In genomic region chr6:149332602-149333311, GRCh38 we compare ENCODE assay signal across 10 cellular contexts. TPM values are rescaled to one million over a fixed set of nuclear protein-coding genes. Genes with fewer than 3 reads are reported as not detected.
A peak's percentile ranks its signal among the peaks of the same experiment; 100 is the strongest.
DNase-seq lines count a peak whose midpoint lies in the region; ATAC-seq and TF ChIP-seq lines count a peak whose summit lies in the region.
"Had no signal": no experiment of that assay in that cellular context is flagged by ENCODE, and none has a peak within 500 bp of the region (broad histone marks: within the 10 kb centered on the region; RNA-seq: fewer than 3 reads in every experiment).

No MANE protein-coding gene starts in this region.

- H3K27ac Mint-ChIP-seq in activated CD4-positive, alpha-beta memory T cell treated with anti-CD3 and anti-CD28 coated beads, Interleukin-2, amount 10 ng/mL, durations not matched to agents 7 days and 5 days = peak overlapping the region; percentile 16
- peak overlapping the region; percentile 64 for H3K27ac Mint-ChIP-seq in mesothelial cell of epicardium
- H3K27ac Mint-ChIP-seq in immature natural killer cell = no peak overlapping the region

- no peaks in the 10 kb centered on the region for H3K27me3 Mint-ChIP-seq in activated CD4-positive, alpha-beta memory T cell treated with anti-CD3 and anti-CD28 coated beads, Interleukin-2, amount 10 ng/mL, durations not matched to agents 7 days and 5 days
- H3K27me3 Mint-ChIP-seq in mesothelial cell of epicardium (ENCODE audit: low read depth) = no peaks in the 10 kb centered on the region
- peaks cover 0 to 4% (median 0%) of the 10 kb centered on the region in 3 donors for H3K27me3 Mint-ChIP-seq in immature natural killer cell (ENCODE audit: low read depth in 3 of 3)
- H3K27me3 Mint-ChIP-seq: IgD-negative memory B cell had no signal

- peaks cover 94% of the 10 kb centered on the region for H3K4me1 Mint-ChIP-seq in activated CD4-positive, alpha-beta memory T cell treated with anti-CD3 and anti-CD28 coated beads, Interleukin-2, amount 10 ng/mL, durations not matched to agents 7 days and 5 days
- H3K4me1 Mint-ChIP-seq in mesothelial cell of epicardium (peaks cover 58% of the 10 kb centered on the region), immature natural killer cell (peaks cover 81 to 96% of the 10 kb centered on the region in 2 donors)

- POLR2A ChIA-PET in activated CD4-positive, alpha-beta memory T cell treated with anti-CD3 and anti-CD28 coated beads, Interleukin-2, amount 10 ng/mL, durations not matched to agents 7 days and 5 days (lab: Charles Lee) = interaction anchor here (0.7 to 12.5 kb wide), 8 partner anchors 10 to 285 kb away, joined by 3 to 259 read pairs (median 4); partner anchors contain the start of gene TAB2

- H3K36me3 Mint-ChIP-seq in activated CD4-positive, alpha-beta memory T cell treated with anti-CD3 and anti-CD28 coated beads, Interleukin-2, amount 10 ng/mL, durations not matched to agents 7 days and 5 days (ENCODE audit: low read depth) = peaks cover 46% of the 10 kb centered on the region
- H3K36me3 Mint-ChIP-seq in mesothelial cell of epicardium (peaks cover 11% of the 10 kb centered on the region), immature natural killer cell (no peaks in the 10 kb centered on the region)
- H3K36me3 Mint-ChIP-seq: IgD-negative memory B cell had no signal

- CTCF ChIA-PET in activated CD4-positive, alpha-beta memory T cell treated with anti-CD3 and anti-CD28 coated beads, Interleukin-2, amount 10 ng/mL, durations not matched to agents 7 days and 5 days (lab: Charles Lee) = interaction anchor here (0.8 to 1.2 kb wide), 3 partner anchors 10 to 304 kb away, joined by 3 to 5 read pairs (median 3); no protein-coding TSS in a partner anchor

- H3K4me3 Mint-ChIP-seq in activated CD4-positive, alpha-beta memory T cell treated with anti-CD3 and anti-CD28 coated beads, Interleukin-2, amount 10 ng/mL, durations not matched to agents 7 days and 5 days = no peak overlapping the region
- H3K4me3 Mint-ChIP-seq in mesothelial cell of epicardium = no peak overlapping the region
- H3K4me3 Mint-ChIP-seq in immature natural killer cell = no peak overlapping the region

- H3K4me3 ChIP-seq in LNCaP clone FGC (ENCODE audit: low read depth, low read length) = 0 out of 2 replicates have a peak overlapping the region, but pooled peaks have one; percentile 8

- DNase-seq in NCI-H2107 treated with DMSO at 0.1 percent for 48 hours (lab: John Stamatoyannopoulos, UW; ENCODE audit: unreplicated experiment) (peak; percentile 57), NCI-H2107 (lab: John Stamatoyannopoulos, UW) (no peak), LNCaP clone FGC (ENCODE audit: low read depth) (peak; percentile 83), mesothelial cell of epicardium (ENCODE audit: low spot score in 2 of 2, unreplicated experiment in 2 of 2) (no peak), immature natural killer cell (no peak), HuH-7 (ENCODE audit: low spot score) (no peak)
- no peak for DNase-seq in activated CD4-positive, alpha-beta memory T cell treated with anti-CD3 and anti-CD28 coated beads, Interleukin-2, amount 10 ng/mL, durations not matched to agents 7 days and 5 days
- DNase-seq: substantia nigra had no signal

- TF ChIP-seq CTCF in LNCaP clone FGC (IDR thresholded peaks at IDR 0.05; ENCODE audit: control insufficient read depth, extremely low read depth, insufficient read depth) (no peak), mesothelial cell of epicardium (IDR thresholded peaks at IDR 0.05; ENCODE audit: unreplicated experiment) (no peak)

- ATAC-seq in GM21737 (IDR thresholded peaks at IDR 0.05; ENCODE audit: unreplicated experiment) = no peak

- H3K9me3 Mint-ChIP-seq in activated CD4-positive, alpha-beta memory T cell treated with anti-CD3 and anti-CD28 coated beads, Interleukin-2, amount 10 ng/mL, durations not matched to agents 7 days and 5 days = no peaks in the 10 kb centered on the region
- peaks cover 12% of the 10 kb centered on the region for H3K9me3 Mint-ChIP-seq in mesothelial cell of epicardium
- H3K9me3 Mint-ChIP-seq in immature natural killer cell = no peaks in the 10 kb centered on the region
- H3K9me3 Mint-ChIP-seq: IgD-negative memory B cell had no signal

RNA-seq across cellular contexts. Expression of gene TAB2, which starts 15.2 kb away (rescaled TPM):
- 100 to 1,000 TPM; 169 to 170 TPM for total RNA-seq in activated CD4-positive, alpha-beta memory T cell treated with anti-CD3 and anti-CD28 coated beads, Interleukin-2, amount 10 ng/mL, durations not matched to agents 7 days and 5 days
- 71.3 to 72.7 TPM (median 72.0 TPM) in 3 replicates for total RNA-seq in mesothelial cell of epicardium
- 1 to 10 TPM; 1.1 to 8.5 (median 3.8) TPM for polyA plus RNA-seq in immature natural killer cell

Comparison
In these comparisons a context has a peak if more than half of its experiments do, and no peak if none do; other contexts are left out.
1. DNase-seq: peak in NCI-H2107 treated with DMSO at 0.1 percent for 48 hours (single experiment) and LNCaP clone FGC (single experiment); none in NCI-H2107 (single experiment), activated CD4-positive, alpha-beta memory T cell treated with anti-CD3 and anti-CD28 coated beads, Interleukin-2, amount 10 ng/mL, durations not matched to agents 7 days and 5 days (single experiment), mesothelial cell of epicardium (0 of 2), immature natural killer cell (0 of 3) and HuH-7 (single experiment).
2. H3K27ac Mint-ChIP-seq: peak in activated CD4-positive, alpha-beta memory T cell treated with anti-CD3 and anti-CD28 coated beads, Interleukin-2, amount 10 ng/mL, durations not matched to agents 7 days and 5 days (single experiment) and mesothelial cell of epicardium (single experiment); none in immature natural killer cell (0 of 6).